8 cellular contexts compared by ENCODE assay signal in the genomic region with DNA sequence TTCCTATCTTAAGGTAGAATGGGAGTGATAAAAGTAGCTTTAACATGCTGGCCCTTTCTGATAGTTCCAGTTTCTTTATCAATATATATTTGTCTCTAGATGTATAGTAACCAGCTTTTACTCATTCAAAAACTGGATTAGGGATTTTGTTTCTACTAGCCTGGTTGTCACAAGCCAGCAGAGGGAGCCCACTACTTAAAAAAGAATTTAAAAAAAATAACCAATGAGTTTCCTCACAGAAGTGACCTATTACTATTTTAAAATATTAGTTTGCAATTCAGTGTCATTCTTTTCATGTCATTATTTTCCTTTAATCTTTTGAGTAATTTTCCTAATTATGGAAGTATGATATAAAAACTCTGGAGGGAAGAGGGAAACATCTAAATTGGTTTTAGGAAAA.
DNase-seq lines count a peak whose midpoint lies in the region; ATAC-seq, FAIRE-seq and TF ChIP-seq lines count a peak whose summit lies in the region.

No MANE protein-coding gene starts in this region.

- DNase-seq in AG04449 (ENCODE audit: low read depth, low spot score) (no peak), GM04504 (ENCODE audit: low read depth) (peak; percentile 7), NB4 (ENCODE audit: low read depth) (peak; percentile 52), inferior parietal cortex (ENCODE audit: extremely low spot score) (peak; percentile 58), urothelium cell line (ENCODE audit: low spot score) (peak; percentile 19)

- H3K4me3 Mint-ChIP-seq in activated T-helper 17 cell treated with anti-CD3 and anti-CD28 coated beads, Interleukin-2, amount 50 U/mL, for 72 hours, result no peak overlapping the region

- FAIRE-seq in urothelium cell line (lab: Jason Lieb, UNC), result no peak

- H3K9me3 Mint-ChIP-seq in activated T-helper 17 cell treated with anti-CD3 and anti-CD28 coated beads, Interleukin-2, amount 50 U/mL, for 72 hours, result no peaks in the 10 kb centered on the region

- TF ChIP-seq POLR2A in NB4 (IDR thresholded peaks at IDR 0.05; ENCODE audit: extremely low read depth, insufficient read length), result no peak

- ATAC-seq in activated T-helper 17 cell treated with anti-CD3 and anti-CD28 coated beads, Interleukin-2, amount 50 U/mL, for 72 hours (replicated peaks), result peak; percentile 26
- no peak for ATAC-seq in GM18867 (IDR thresholded peaks at IDR 0.05; ENCODE audit: unreplicated experiment)
- ATAC-seq in GM19452 (IDR thresholded peaks at IDR 0.05; ENCODE audit: unreplicated experiment), result no peak

- peaks cover 9% of the 10 kb centered on the region for H3K4me1 Mint-ChIP-seq in activated T-helper 17 cell treated with anti-CD3 and anti-CD28 coated beads, Interleukin-2, amount 50 U/mL, for 72 hours

- no peaks in the 10 kb centered on the region for H3K27me3 Mint-ChIP-seq in activated T-helper 17 cell treated with anti-CD3 and anti-CD28 coated beads, Interleukin-2, amount 50 U/mL, for 72 hours

- no peak overlapping the region for H3K27ac Mint-ChIP-seq in activated T-helper 17 cell treated with anti-CD3 and anti-CD28 coated beads, Interleukin-2, amount 50 U/mL, for 72 hours

- CTCF ChIA-PET in AG04449 (lab: Yijun Ruan, JAX), result interaction anchor here (0.6 to 2.1 kb wide), 13 partner anchors 9 to 389 kb away, joined by 3 to 14 read pairs (median 4); a partner anchor contains a TSS

- H3K36me3 Mint-ChIP-seq in activated T-helper 17 cell treated with anti-CD3 and anti-CD28 coated beads, Interleukin-2, amount 50 U/mL, for 72 hours (ENCODE audit: low read depth), result peaks cover 84% of the 10 kb centered on the region

- POLR2A ChIA-PET in AG04449 (lab: Yijun Ruan, JAX), result no interaction called here

- H3K4me3 ChIP-seq in AG04449 (ENCODE audit: low read depth, low read length) (no peak overlapping the region), NB4 (ENCODE audit: low read depth, low read length) (no peak overlapping the region)

- TF ChIP-seq CTCF in AG04449 (IDR thresholded peaks at IDR 0.05; ENCODE audit: insufficient read depth, low read length, missing control alignments), result peak; percentile 29
- TF ChIP-seq CTCF in NB4 (IDR thresholded peaks at IDR 0.05; ENCODE audit: low read depth, low read length), result peak; percentile 66
